ENCODE assay signal across 1 cellular context in genomic region chr6:90500458-90500857, GRCh38.
TF ChIP-seq lines count a peak whose summit lies in the region.

No MANE protein-coding gene starts in this region.

TF ChIP-seq in H1, 55 proteins besides CTCF, POLR2A, EP300 and RAD21 (continued from another document):
- TF ChIP-seq SUZ12 (IDR thresholded peaks at IDR 0.05; ENCODE audit: low read length) (no peak), SIRT6 (IDR thresholded peaks at IDR 0.05; ENCODE audit: low read length) (no peak), KDM1A (IDR thresholded peaks at IDR 0.05; ENCODE audit: borderline replicate concordance, low read length) (no peak), SRF (IDR thresholded peaks at IDR 0.05; ENCODE audit: low read depth, low read length) (no peak), YY1 (IDR thresholded peaks at IDR 0.05; ENCODE audit: low read depth, low read length) (no peak), BRCA1 (IDR thresholded peaks at IDR 0.05; ENCODE audit: low read depth, low read length) (no peak), ASH2L (IDR thresholded peaks at IDR 0.05; ENCODE audit: low read length) (no peak), CHD1 (IDR thresholded peaks at IDR 0.05; ENCODE audit: low read depth, low read length) (no peak), BCL11A (IDR thresholded peaks at IDR 0.05; ENCODE audit: low read depth in 2 of 2, low read length in 2 of 2) (no peak), CREB1 (IDR thresholded peaks at IDR 0.05) (0 out of 2 replicates have a peak, but pooled peaks have one; percentile 20), POLR2AphosphoS5 (IDR thresholded peaks at IDR 0.05; ENCODE audit: low read depth, low read length) (no peak), USF2 (IDR thresholded peaks at IDR 0.05; ENCODE audit: low read length) (no peak)
